ENCODE assay signal across 15 cellular contexts in genomic region chr14:73776194-73776537, GRCh38.
DNase-seq lines count a peak whose midpoint lies in the region; ATAC-seq and TF ChIP-seq lines count a peak whose summit lies in the region.
"Had no signal": no experiment of that assay in that cellular context is flagged by ENCODE, and none has a peak within 500 bp of the region (broad histone marks: within the 10 kb centered on the region; RNA-seq: fewer than 3 reads in every experiment).

No MANE protein-coding gene starts in this region.

- peaks cover 0 to 15% (median 4%) of the 10 kb centered on the region in 11 experiments; a peak in 6 of 22 replicates for H3K36me3 ChIP-seq in BLaER1 treated with 17β-estradiol and CSF1 and Interleukin-3, amounts not matched to agents 10 nM and 100 nM
- H3K36me3 ChIP-seq in esophagus (ENCODE audit: control insufficient read depth in 2 of 2, insufficient read depth in 2 of 2, low read length in 1 of 2) (peaks cover 0 to 2% of the 10 kb centered on the region in 2 donors), endodermal cell (ENCODE audit: control insufficient read depth, insufficient read depth, low read length) (no peaks in the 10 kb centered on the region)
- H3K36me3 ChIP-seq: upper lobe of right lung had no signal

- H3K9me3 Mint-ChIP-seq in endodermal cell: no peaks in the 10 kb centered on the region
- H3K9me3 Mint-ChIP-seq: GM23338 had no signal

- H4K20me1 ChIP-seq in BLaER1 treated with 17β-estradiol and CSF1 and Interleukin-3, amounts not matched to agents 10 nM and 100 nM: peaks cover 54 to 74% (median 65%) of the 10 kb centered on the region in 11 experiments; a peak in 21 of 22 replicates

- no peak overlapping the region for H3K27ac Mint-ChIP-seq in endodermal cell
- H3K27ac Mint-ChIP-seq: GM23338 had no signal

- no peak for TF ChIP-seq CTCF in endodermal cell (conservative IDR thresholded peaks at IDR 0.05)

- no peak for ATAC-seq in HG03175 (IDR thresholded peaks at IDR 0.05; ENCODE audit: unreplicated experiment)
- ATAC-seq in GM19463 (IDR thresholded peaks at IDR 0.05; ENCODE audit: unreplicated experiment): no peak
- ATAC-seq: GM23338, upper lobe of right lung had no signal

- 80 to 84% methylated on average over 3 of the region's 3 CpGs for WGBS in esophagus, 2 donors
- 92 to 99% methylated on average over 2 to 3 of the region's 3 CpGs for WGBS in endodermal cell (ENCODE audit: insufficient coverage in 1 of 2, insufficient read length in 1 of 2), 2 experiments

- H3K4me1 ChIP-seq in BLaER1 treated with 17β-estradiol and CSF1 and Interleukin-3, amounts not matched to agents 10 nM and 100 nM: peaks cover 87 to 100% (median 95%) of the 10 kb centered on the region in 10 experiments
- H3K4me1 ChIP-seq in esophagus (ENCODE audit: control insufficient read depth in 2 of 2, insufficient read depth in 2 of 2, low read length in 1 of 2): peaks cover 16 to 18% of the 10 kb centered on the region in 2 donors
- H3K4me1 ChIP-seq in endodermal cell (ENCODE audit: control insufficient read depth, insufficient read depth, low read length): peaks cover 21% of the 10 kb centered on the region

- no peaks in the 10 kb centered on the region for H3K27me3 Mint-ChIP-seq in endodermal cell (ENCODE audit: insufficient read depth)

- H3K9ac ChIP-seq in BLaER1 treated with 17β-estradiol and CSF1 and Interleukin-3, amounts not matched to agents 10 nM and 100 nM: 0 out of 22 replicates have a peak overlapping the region, but pooled peaks of 1 of the 11 experiments have one; percentile 26
- H3K9ac ChIP-seq in endodermal cell (ENCODE audit: extremely low read depth, low read length, poor library complexity, severe bottlenecking): no peak overlapping the region

- peaks cover 40% of the 10 kb centered on the region for H3K4me1 Mint-ChIP-seq in endodermal cell

- H3K9me3 ChIP-seq in BLaER1 treated with 17β-estradiol and CSF1 and Interleukin-3, amounts not matched to agents 10 nM and 100 nM (replicated peaks in 1 of 11): no peaks in the 10 kb centered on the region
- H3K9me3 ChIP-seq in esophagus (ENCODE audit: control insufficient read depth in 2 of 2, insufficient read depth in 1 of 2, low read depth in 1 of 2, low read length in 1 of 2) (no peaks in the 10 kb centered on the region), endodermal cell (ENCODE audit: control insufficient read depth, low read length) (no peaks in the 10 kb centered on the region)
- H3K9me3 ChIP-seq: upper lobe of right lung had no signal

- H3K27ac ChIP-seq in BLaER1 treated with 17β-estradiol and CSF1 and Interleukin-3, amounts not matched to agents 10 nM and 100 nM: peak overlapping the region in 4 of 11 experiments; percentile 31 to 88 (median 58); a peak in 6 of 22 replicates
- peak overlapping the region; percentile 8 to 34 for H3K27ac ChIP-seq in esophagus (ENCODE audit: low read depth in 2 of 2, low read length in 1 of 2)
- H3K27ac ChIP-seq in skin epidermis: peak overlapping the region in 15 of 21 experiments; percentile 17 to 82 (median 57)
- H3K27ac ChIP-seq in endodermal cell (ENCODE audit: low read depth, low read length): no peak overlapping the region

- H3K36me3 Mint-ChIP-seq in endodermal cell (ENCODE audit: low read depth): peaks cover 8% of the 10 kb centered on the region

- no peaks in the 10 kb centered on the region for H3K27me3 ChIP-seq in BLaER1 treated with 17β-estradiol and CSF1 and Interleukin-3, amounts not matched to agents 10 nM and 100 nM
- no peaks in the 10 kb centered on the region for H3K27me3 ChIP-seq in esophagus (ENCODE audit: control insufficient read depth in 1 of 2, insufficient read depth in 2 of 2, low read length in 2 of 2)
- H3K27me3 ChIP-seq in endodermal cell (ENCODE audit: control insufficient read depth, insufficient read depth, low read length, poor library complexity, severe bottlenecking): no peaks in the 10 kb centered on the region
- H3K27me3 ChIP-seq: upper lobe of right lung had no signal

- H3K4me2 ChIP-seq in BLaER1 treated with 17β-estradiol and CSF1 and Interleukin-3, amounts not matched to agents 10 nM and 100 nM: peak overlapping the region in 6 of 11 experiments; percentile 15 to 97 (median 38); a peak in 7 of 22 replicates
- H3K4me2 ChIP-seq: GM23338 had no signal

- DNase-seq in M059J (ENCODE audit: low read depth): peak; percentile 35
- DNase-seq in endodermal cell: no peak
- DNase-seq in T-helper 9 cell: no peak
- DNase-seq: activated naive CD4-positive, alpha-beta T cell treated with anti-CD3 and anti-CD28 coated beads, Interleukin-2, amount 50 U/mL, for 16 hours; KG1; mammary epithelial cell; NCI-H1436; stimulated activated CD4-positive, alpha-beta T cell treated with anti-CD3 and anti-CD28 coated beads, Interleukin-15, amount 100 ng/mL, for 24 hours; upper lobe of right lung had no signal

- H3K4me3 ChIP-seq in BLaER1 treated with 17β-estradiol and CSF1 and Interleukin-3, amounts not matched to agents 10 nM and 100 nM: no peak overlapping the region
- H3K4me3 ChIP-seq in esophagus (ENCODE audit: low read depth in 1 of 2, low read length in 2 of 2) (no peak overlapping the region), skin epidermis (no peak overlapping the region), endodermal cell (ENCODE audit: low read length) (no peak overlapping the region)
- H3K4me3 ChIP-seq: GM23338, upper lobe of right lung had no signal

- no peak overlapping the region for H3K4me3 Mint-ChIP-seq in endodermal cell
- H3K4me3 Mint-ChIP-seq: GM23338 had no signal
